ENCODE assay signal across 39 cellular contexts in the genomic region with DNA sequence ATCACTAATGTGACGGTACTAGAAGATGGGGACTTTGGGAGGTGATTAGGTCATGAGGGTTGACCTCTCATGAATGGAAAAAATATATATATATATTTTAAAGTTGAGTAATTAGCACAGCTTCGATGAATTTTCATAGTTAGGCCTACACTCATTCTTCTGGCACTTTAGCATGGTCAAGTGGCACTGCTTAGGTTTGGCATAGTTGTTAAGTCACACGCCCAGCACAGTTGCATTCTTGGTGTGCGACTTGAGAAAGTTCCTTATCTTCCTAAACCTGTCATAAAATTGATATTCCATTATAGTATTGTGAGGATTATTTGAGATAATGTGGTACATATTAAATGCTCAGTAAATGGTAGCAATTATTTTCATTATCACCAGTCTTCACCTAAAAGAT.
"Had no signal": no experiment of that assay in that cellular context is flagged by ENCODE, and none has a peak within 500 bp of the region (broad histone marks: within the 10 kb centered on the region; RNA-seq: fewer than 3 reads in every experiment).

No MANE protein-coding gene starts in this region.

- H3K27ac ChIP-seq: adrenal gland, ascending aorta, body of pancreas, brain microvascular endothelial cell, breast epithelium, cardiac muscle cell had no signal

- H3K9me3 Mint-ChIP-seq: activated naive CD4-positive, alpha-beta T cell treated with anti-CD3 and anti-CD28 coated beads for 36 hours; activated naive CD4-positive, alpha-beta T cell treated with anti-CD3 and anti-CD28 coated beads, Interleukin-2, amount 10 ng/mL, durations not matched to agents 7 days and 5 days; activated naive CD4-positive, alpha-beta T cell treated with anti-CD3 and anti-CD28 coated beads, Interleukin-2, amount 50 U/mL, for 24 hours; activated naive CD4-positive, alpha-beta T cell treated with anti-CD3 and anti-CD28 coated beads, Interleukin-2, amount 50 U/mL, for 72 hours; activated naive CD8-positive, alpha-beta T cell treated with anti-CD3 and anti-CD28 coated beads for 36 hours; activated naive CD8-positive, alpha-beta T cell treated with anti-CD3 and anti-CD28 coated beads, Interleukin-2, amount 50 U/mL, for 24 hours; activated T-cell treated with anti-CD3 and anti-CD28 coated beads, Interleukin-2, amount 50 U/mL, for 24 hours; activated T-cell treated with anti-CD3 and anti-CD28 coated beads, Interleukin-2, amount 50 U/mL, for 4 hours; activated T-cell treated with anti-CD3 and anti-CD28 coated beads, Interleukin-2, amount 50 U/mL, for 72 hours; activated T-helper 1 cell treated with anti-CD3 and anti-CD28 coated beads, Interleukin-12 subunit alpha, Interleukin-12 subunit beta, Interleukin-2, Interleukin-4 antibody, amounts not matched to agents 30 ng/mL and 10 ng/mL and 1 ng/mL, durations not matched to agents 14 hours and 24 hours and 36 hours; activated T-helper 17 cell treated with anti-CD3 and anti-CD28 coated beads, Interleukin-2, amount 50 U/mL, for 72 hours; activated T-helper 2 cell treated with anti-CD3 and anti-CD28 coated beads, Interferon-gamma antibody, Interleukin-2, Interleukin-4, amounts not matched to agents 10 μg/mL and 5 μg/mL and 100 μg/mL, durations not matched to agents 14 hours and 24 hours and 36 hours; brain; central memory CD8-positive, alpha-beta T cell had no signal

- ATAC-seq: activated naive CD4-positive, alpha-beta T cell treated with anti-CD3 and anti-CD28 coated beads, Interleukin-2, amount 50 U/mL, for 72 hours; activated naive CD8-positive, alpha-beta T cell treated with anti-CD3 and anti-CD28 coated beads, Interleukin-2, amount 50 U/mL, for 24 hours; activated T-cell treated with anti-CD3 and anti-CD28 coated beads, Interleukin-2, amount 50 U/mL, for 4 hours; activated T-cell treated with anti-CD3 and anti-CD28 coated beads, Interleukin-2, amount 50 U/mL, for 72 hours; activated T-helper 17 cell treated with anti-CD3 and anti-CD28 coated beads, Interleukin-2, amount 50 U/mL, for 72 hours; body of pancreas had no signal

- H3K27me3 Mint-ChIP-seq: activated naive CD4-positive, alpha-beta T cell treated with anti-CD3 and anti-CD28 coated beads, Interleukin-2, amount 10 ng/mL, durations not matched to agents 7 days and 5 days; activated naive CD4-positive, alpha-beta T cell treated with anti-CD3 and anti-CD28 coated beads, Interleukin-2, amount 50 U/mL, for 24 hours; activated naive CD8-positive, alpha-beta T cell; activated naive CD8-positive, alpha-beta T cell treated with anti-CD3 and anti-CD28 coated beads for 36 hours; activated naive CD8-positive, alpha-beta T cell treated with anti-CD3 and anti-CD28 coated beads, Interleukin-2, amount 10 ng/mL, durations not matched to agents 7 days and 5 days; activated naive CD8-positive, alpha-beta T cell treated with anti-CD3 and anti-CD28 coated beads, Interleukin-2, amount 50 U/mL, for 24 hours; activated T-cell treated with anti-CD3 and anti-CD28 coated beads, Interleukin-2, amount 50 U/mL, for 24 hours; activated T-helper 17 cell treated with anti-CD3 and anti-CD28 coated beads, Interleukin-2, amount 50 U/mL, for 72 hours; brain; central memory CD8-positive, alpha-beta T cell had no signal

- H3K36me3 ChIP-seq: adrenal gland, ascending aorta, brain microvascular endothelial cell, breast epithelium, cardiac muscle cell had no signal

- H3K9me3 ChIP-seq: adrenal gland, ascending aorta, body of pancreas, breast epithelium had no signal

- H3K4me3 Mint-ChIP-seq: activated naive CD4-positive, alpha-beta T cell treated with anti-CD3 and anti-CD28 coated beads for 36 hours; activated naive CD4-positive, alpha-beta T cell treated with anti-CD3 and anti-CD28 coated beads, Interleukin-2, amount 10 ng/mL, durations not matched to agents 7 days and 5 days; activated naive CD4-positive, alpha-beta T cell treated with anti-CD3 and anti-CD28 coated beads, Interleukin-2, amount 50 U/mL, for 24 hours; activated naive CD8-positive, alpha-beta T cell; activated naive CD8-positive, alpha-beta T cell treated with anti-CD3 and anti-CD28 coated beads for 36 hours; activated naive CD8-positive, alpha-beta T cell treated with anti-CD3 and anti-CD28 coated beads, Interleukin-2, amount 10 ng/mL, durations not matched to agents 7 days and 5 days; activated naive CD8-positive, alpha-beta T cell treated with anti-CD3 and anti-CD28 coated beads, Interleukin-2, amount 50 U/mL, for 24 hours; activated T-cell treated with anti-CD3 and anti-CD28 coated beads, Interleukin-2, amount 50 U/mL, for 24 hours; activated T-cell treated with anti-CD3 and anti-CD28 coated beads, Interleukin-2, amount 50 U/mL, for 4 hours; activated T-cell treated with anti-CD3 and anti-CD28 coated beads, Interleukin-2, amount 50 U/mL, for 72 hours; activated T-helper 1 cell treated with anti-CD3 and anti-CD28 coated beads, Interleukin-12 subunit alpha, Interleukin-12 subunit beta, Interleukin-2, Interleukin-4 antibody, amounts not matched to agents 30 ng/mL and 10 ng/mL and 1 ng/mL, durations not matched to agents 14 hours and 24 hours and 36 hours; activated T-helper 17 cell treated with anti-CD3 and anti-CD28 coated beads, Interleukin-2, amount 50 U/mL, for 72 hours; brain; central memory CD8-positive, alpha-beta T cell had no signal

- H3K4me1 ChIP-seq: adrenal gland, ascending aorta, breast epithelium had no signal

- DNase-seq: activated effector memory CD4-positive, alpha-beta T cell treated with anti-CD3 and anti-CD28 coated beads, Interleukin-2, amount 50 U/mL, for 16 hours; activated effector memory CD4-positive, alpha-beta T cell treated with Interleukin-2 at 50 U/mL for 16 hours; activated gamma-delta T cell; activated gamma-delta T cell treated with Interleukin-2 at 50 U/mL for 16 hours; activated naive CD4-positive, alpha-beta T cell; activated naive CD4-positive, alpha-beta T cell treated with anti-CD3 and anti-CD28 coated beads for 36 hours; activated naive CD4-positive, alpha-beta T cell treated with anti-CD3 and anti-CD28 coated beads, Interleukin-2, amount 10 ng/mL, durations not matched to agents 7 days and 5 days; activated naive CD4-positive, alpha-beta T cell treated with anti-CD3 and anti-CD28 coated beads, Interleukin-2, amount 50 U/mL, for 16 hours; activated naive CD4-positive, alpha-beta T cell treated with Interleukin-2 at 50 U/mL for 16 hours; activated naive CD8-positive, alpha-beta T cell treated with anti-CD3 and anti-CD28 coated beads for 36 hours; activated naive CD8-positive, alpha-beta T cell treated with anti-CD3 and anti-CD28 coated beads, Interleukin-2, amount 10 ng/mL, durations not matched to agents 7 days and 5 days; activated naive CD8-positive, alpha-beta T cell treated with anti-CD3 and anti-CD28 coated beads, Interleukin-2, amount 50 U/mL, for 24 hours; activated T-cell treated with anti-CD3 and anti-CD28 coated beads for 4 hours; activated T-cell treated with anti-CD3 and anti-CD28 coated beads, Interleukin-2, amount 50 U/mL, for 1 hour; activated T-cell treated with anti-CD3 and anti-CD28 coated beads, Interleukin-2, amount 50 U/mL, for 24 hours; activated T-cell treated with anti-CD3 and anti-CD28 coated beads, Interleukin-2, amount 50 U/mL, for 4 hours; activated T-cell treated with anti-CD3 and anti-CD28 coated beads, Interleukin-2, amount 50 U/mL, for 48 hours; activated T-cell treated with anti-CD3 and anti-CD28 coated beads, Interleukin-2, amount 50 U/mL, for 72 hours; adrenal gland; amniotic stem cell; amygdala; anterior cingulate cortex; aorta; body of pancreas; brain microvascular endothelial cell; caudate nucleus; central memory CD4-positive, alpha-beta T cell; cerebellar nuclear complex had no signal

- H3K27ac Mint-ChIP-seq: activated naive CD4-positive, alpha-beta T cell treated with anti-CD3 and anti-CD28 coated beads for 36 hours; activated naive CD4-positive, alpha-beta T cell treated with anti-CD3 and anti-CD28 coated beads, Interleukin-2, amount 10 ng/mL, durations not matched to agents 7 days and 5 days; activated naive CD4-positive, alpha-beta T cell treated with anti-CD3 and anti-CD28 coated beads, Interleukin-2, amount 50 U/mL, for 24 hours; activated naive CD4-positive, alpha-beta T cell treated with anti-CD3 and anti-CD28 coated beads, Interleukin-2, amount 50 U/mL, for 72 hours; activated naive CD8-positive, alpha-beta T cell; activated naive CD8-positive, alpha-beta T cell treated with anti-CD3 and anti-CD28 coated beads for 36 hours; activated naive CD8-positive, alpha-beta T cell treated with anti-CD3 and anti-CD28 coated beads, Interleukin-2, amount 10 ng/mL, durations not matched to agents 7 days and 5 days; activated naive CD8-positive, alpha-beta T cell treated with anti-CD3 and anti-CD28 coated beads, Interleukin-2, amount 50 U/mL, for 24 hours; activated T-cell treated with anti-CD3 and anti-CD28 coated beads, Interleukin-2, amount 50 U/mL, for 24 hours; activated T-cell treated with anti-CD3 and anti-CD28 coated beads, Interleukin-2, amount 50 U/mL, for 72 hours; activated T-helper 1 cell treated with anti-CD3 and anti-CD28 coated beads, Interleukin-12 subunit alpha, Interleukin-12 subunit beta, Interleukin-2, Interleukin-4 antibody, amounts not matched to agents 30 ng/mL and 10 ng/mL and 1 ng/mL, durations not matched to agents 14 hours and 24 hours and 36 hours; activated T-helper 17 cell treated with anti-CD3 and anti-CD28 coated beads, Interleukin-2, amount 50 U/mL, for 72 hours; activated T-helper 2 cell treated with anti-CD3 and anti-CD28 coated beads, Interferon-gamma antibody, Interleukin-2, Interleukin-4, amounts not matched to agents 10 μg/mL and 5 μg/mL and 100 μg/mL, durations not matched to agents 14 hours and 24 hours and 36 hours; brain had no signal

- H3K4me3 ChIP-seq: adrenal gland, ascending aorta, body of pancreas, breast epithelium, cardiac muscle cell had no signal

- H3K27me3 ChIP-seq: adrenal gland, ascending aorta, body of pancreas, brain microvascular endothelial cell, breast epithelium, cardiac muscle cell had no signal

- H3K4me1 Mint-ChIP-seq: activated naive CD4-positive, alpha-beta T cell treated with anti-CD3 and anti-CD28 coated beads, Interleukin-2, amount 10 ng/mL, durations not matched to agents 7 days and 5 days; activated naive CD8-positive, alpha-beta T cell treated with anti-CD3 and anti-CD28 coated beads, Interleukin-2, amount 10 ng/mL, durations not matched to agents 7 days and 5 days had no signal
